19 cellular contexts compared by ENCODE assay signal in genomic region chr1:66381626-66382275, GRCh38.
DNase-seq lines count a peak whose midpoint lies in the region; ATAC-seq, FAIRE-seq and TF ChIP-seq lines count a peak whose summit lies in the region.
"Had no signal": no experiment of that assay in that cellular context is flagged by ENCODE, and none has a peak within 500 bp of the region (broad histone marks: within the 10 kb centered on the region; RNA-seq: fewer than 3 reads in every experiment).

No MANE protein-coding gene starts in this region.

- no peak overlapping the region for H3K9ac ChIP-seq in OCI-LY1 (ENCODE audit: low read length)

- no peak for ATAC-seq in CD4-positive, alpha-beta T cell (ENCODE audit: poor library complexity)
- ATAC-seq in memory B cell (ENCODE audit: low read depth) (no peak), GM21360 (IDR thresholded peaks at IDR 0.05; ENCODE audit: unreplicated experiment) (no peak), GM21447 (IDR thresholded peaks at IDR 0.05; ENCODE audit: unreplicated experiment) (no peak)
- ATAC-seq: HCT116, SK-N-SH treated with all-trans-retinoic acid at 6 μM for 48 hours had no signal

- peaks cover 21% of the 10 kb centered on the region for H3K4me1 Mint-ChIP-seq in CD4-positive, alpha-beta T cell (ENCODE audit: low read depth)
- H3K4me1 Mint-ChIP-seq in memory B cell, result peaks cover 38% of the 10 kb centered on the region

- H3K27ac ChIP-seq in CD4-positive, alpha-beta T cell (ENCODE audit: low read depth, low read length), result no peak overlapping the region
- peak overlapping the region; percentile 30 for H3K27ac ChIP-seq in OCI-LY1 (ENCODE audit: low read depth, low read length, poor library complexity, severe bottlenecking)
- H3K27ac ChIP-seq: testis had no signal

- no peak overlapping the region for H3K4me3 ChIP-seq in OCI-LY1 (ENCODE audit: low read depth, low read length, poor library complexity, severe bottlenecking)
- H3K4me3 ChIP-seq: testis had no signal

- POLR2A ChIA-PET in CD4-positive, alpha-beta T cell (lab: Charles Lee), result interaction anchor here (0.9 to 1.4 kb wide), 2 partner anchors 11 to 50 kb away, joined by 3 to 5 read pairs; no protein-coding TSS in a partner anchor
- POLR2A ChIA-PET in HEK293T (lab: Yijun Ruan, JAX), result no interaction called here

- no peak overlapping the region for H3K4me3 Mint-ChIP-seq in CD4-positive, alpha-beta T cell
- peak overlapping the region; percentile 78 for H3K4me3 Mint-ChIP-seq in memory B cell

- FAIRE-seq in GM18507 (lab: Jason Lieb, UNC), result peak; percentile 48

- H3F3A ChIP-seq in OCI-LY1 (ENCODE audit: insufficient read depth, low read length), result no peaks in the 10 kb centered on the region

- peaks cover 41% of the 10 kb centered on the region for H3K4me1 ChIP-seq in OCI-LY1 (ENCODE audit: insufficient read depth, low read length, severe bottlenecking)
- H3K4me1 ChIP-seq: testis had no signal

- no peaks in the 10 kb centered on the region for H3K79me2 ChIP-seq in OCI-LY1 (ENCODE audit: insufficient read depth, low read length)

- no peak overlapping the region for H2AFZ ChIP-seq in OCI-LY1 (ENCODE audit: low read length)

- no peak overlapping the region for H3K4me2 ChIP-seq in OCI-LY1 (ENCODE audit: low read length)

- intact Hi-C loops in CD4-positive, alpha-beta T cell (cut with DNase I, micrococcal nuclease), result loop anchor here in 1 of 2 experiments (5.0 kb wide), 1 partner anchor 51 kb away; no protein-coding TSS in a partner anchor

- H3K9me2 ChIP-seq in OCI-LY1 (ENCODE audit: low read depth, low read length), result no peaks in the 10 kb centered on the region

- TF ChIP-seq CTCF in CD4-positive, alpha-beta T cell (IDR thresholded peaks at IDR 0.05), result no peak
- TF ChIP-seq CTCF in OCI-LY1 (IDR thresholded peaks at IDR 0.05; ENCODE audit: low read length), result no peak

- no peaks in the 10 kb centered on the region for H3K27me3 ChIP-seq in CD4-positive, alpha-beta T cell (ENCODE audit: control insufficient read depth, insufficient read depth, low read length)
- no peaks in the 10 kb centered on the region for H3K27me3 ChIP-seq in OCI-LY1 (ENCODE audit: insufficient read depth, low read length)
- H3K27me3 ChIP-seq: testis had no signal

- CTCF ChIA-PET in CD4-positive, alpha-beta T cell (lab: Charles Lee), result no interaction called here
- CTCF ChIA-PET in HEK293T (lab: Yijun Ruan, JAX), result no interaction called here

- H3K27ac Mint-ChIP-seq in CD4-positive, alpha-beta T cell, result peak overlapping the region; percentile 16
- peak overlapping the region; percentile 98 for H3K27ac Mint-ChIP-seq in memory B cell
- H3K27ac Mint-ChIP-seq: activated naive CD4-positive, alpha-beta T cell treated with anti-CD3 and anti-CD28 coated beads, Interleukin-2, amount 50 U/mL, for 24 hours had no signal

- H3K36me3 Mint-ChIP-seq in CD4-positive, alpha-beta T cell (ENCODE audit: low read depth), result no peaks in the 10 kb centered on the region
- peaks cover 5% of the 10 kb centered on the region for H3K36me3 Mint-ChIP-seq in memory B cell

- H3K27me3 Mint-ChIP-seq in CD4-positive, alpha-beta T cell, result no peaks in the 10 kb centered on the region
- no peaks in the 10 kb centered on the region for H3K27me3 Mint-ChIP-seq in memory B cell
- H3K27me3 Mint-ChIP-seq: activated naive CD4-positive, alpha-beta T cell treated with anti-CD3 and anti-CD28 coated beads, Interleukin-2, amount 50 U/mL, for 24 hours had no signal

- H3K36me3 ChIP-seq in OCI-LY1 (ENCODE audit: insufficient read depth, low read length), result no peaks in the 10 kb centered on the region; the same call in 1 of the 2 replicates

- no peak for DNase-seq in CD4-positive, alpha-beta T cell
- DNase-seq in GM18507 (ENCODE audit: extremely low spot score, insufficient read length, low read depth) (no peak), memory B cell (ENCODE audit: low spot score in 2 of 2) (no peak), HEK293T (ENCODE audit: extremely low spot score) (no peak)
- DNase-seq: activated CD4-positive, alpha-beta T cell treated with anti-CD3 and anti-CD28 coated beads for 1 hour; aorta; dermis blood vessel endothelial cell; NCI-H1092; NCI-H2029; nucleus accumbens; stimulated activated CD4-positive, alpha-beta T cell treated with anti-CD3 and anti-CD28 coated beads, Interleukin-1b, Interleukin-23, amount 100 ng/mL, for 48 hours; T-helper 9 cell; testis had no signal

- H3K9me3 Mint-ChIP-seq in CD4-positive, alpha-beta T cell, result peaks cover 6% of the 10 kb centered on the region
- H3K9me3 Mint-ChIP-seq in memory B cell, result no peaks in the 10 kb centered on the region

- no peaks in the 10 kb centered on the region for H4K20me1 ChIP-seq in OCI-LY1 (ENCODE audit: insufficient read depth, low read length)

- H3K9me3 ChIP-seq in CD4-positive, alpha-beta T cell (ENCODE audit: control insufficient read depth, low read length), result peaks cover 1% of the 10 kb centered on the region
- H3K9me3 ChIP-seq in OCI-LY1 (ENCODE audit: low read length), result peaks cover 39% of the 10 kb centered on the region
- H3K9me3 ChIP-seq: testis had no signal

TF ChIP-seq in HEK293T, 16 proteins besides CTCF, POLR2A, EP300 and RAD21:
- TF ChIP-seq SP1 (IDR thresholded peaks at IDR 0.05) (no peak), BHLHE40 (IDR thresholded peaks at IDR 0.05; ENCODE audit: borderline replicate concordance) (no peak), LEF1 (IDR thresholded peaks at IDR 0.05; ENCODE audit: borderline replicate concordance) (no peak), HDGF (IDR thresholded peaks at IDR 0.05; ENCODE audit: borderline replicate concordance) (no peak), SUZ12 (IDR thresholded peaks at IDR 0.05) (no peak), TARDBP (IDR thresholded peaks at IDR 0.05) (no peak)
